ENCODE assay signal across 20 cellular contexts in genomic region chr16:85918436-85918835, GRCh38. TPM values are rescaled to one million over a fixed set of nuclear protein-coding genes. Genes with fewer than 3 reads are reported as not detected.
"Had no signal": no experiment of that assay in that cellular context is flagged by ENCODE, and none has a peak within 500 bp of the region (broad histone marks: within the 10 kb centered on the region; RNA-seq: fewer than 3 reads in every experiment).

No MANE protein-coding gene starts in this region.

- ATAC-seq: left ventricle myocardium superior; psoas muscle; right cardiac atrium; stimulated activated naive CD8-positive, alpha-beta T cell treated with anti-CD3 and anti-CD28 coated beads, Interleukin-15, amount 100 ng/mL, for 72 hours had no signal

- H3K4me3 Mint-ChIP-seq: activated naive CD8-positive, alpha-beta T cell; stimulated activated naive CD8-positive, alpha-beta T cell treated with anti-CD3 and anti-CD28 coated beads, Interleukin-15, amount 100 ng/mL, for 72 hours; type B pancreatic cell had no signal

- H3K36me3 Mint-ChIP-seq: type B pancreatic cell had no signal

- DNase-seq: activated CD4-positive, alpha-beta T cell treated with anti-CD3 and anti-CD28 coated beads, Interleukin-2, amount 50 U/mL, for 1 hour; activated CD4-positive, CD25-positive, alpha-beta regulatory T cell treated with anti-CD3 and anti-CD28 coated beads, Interleukin-2, amount 50 U/mL, for 72 hours; activated CD8-positive, alpha-beta memory T cell treated with anti-CD3 and anti-CD28 coated beads for 24 hours; activated CD8-positive, alpha-beta memory T cell treated with anti-CD3 and anti-CD28 coated beads, Interleukin-2, amount 50 U/mL, for 48 hours; activated gamma-delta T cell; brain microvascular endothelial cell; central memory CD4-positive, alpha-beta T cell; colonic mucosa; foreskin melanocyte; hypothalamus; left ventricle myocardium superior; ovary; psoas muscle; right cardiac atrium; stimulated activated naive CD8-positive, alpha-beta T cell treated with anti-CD3 and anti-CD28 coated beads, Interleukin-15, amount 100 ng/mL, for 72 hours; T1000 had no signal

- H3K4me3 ChIP-seq: colonic mucosa, ovary, psoas muscle, suprapubic skin had no signal

- H3K27me3 Mint-ChIP-seq: activated naive CD8-positive, alpha-beta T cell; stimulated activated naive CD8-positive, alpha-beta T cell treated with anti-CD3 and anti-CD28 coated beads, Interleukin-15, amount 100 ng/mL, for 72 hours had no signal

- H3K27me3 ChIP-seq: brain microvascular endothelial cell, colonic mucosa, ovary had no signal

- H3K9me3 Mint-ChIP-seq: stimulated activated naive CD8-positive, alpha-beta T cell treated with anti-CD3 and anti-CD28 coated beads, Interleukin-15, amount 100 ng/mL, for 72 hours; type B pancreatic cell had no signal

- H3K9me3 ChIP-seq: colonic mucosa, ovary, psoas muscle, suprapubic skin had no signal

- H3K27ac Mint-ChIP-seq: activated naive CD8-positive, alpha-beta T cell; stimulated activated naive CD8-positive, alpha-beta T cell treated with anti-CD3 and anti-CD28 coated beads, Interleukin-15, amount 100 ng/mL, for 72 hours; type B pancreatic cell had no signal

- H3K4me1 ChIP-seq: colonic mucosa, psoas muscle had no signal

- H3K27ac ChIP-seq: brain microvascular endothelial cell, colonic mucosa, ovary, psoas muscle, suprapubic skin had no signal

- H3K36me3 ChIP-seq: brain microvascular endothelial cell, ovary had no signal

RNA-seq across cellular contexts. Expression of gene IRF8, which starts 19.5 kb away (rescaled TPM):
- polyA plus RNA-seq: keratinocyte had no signal
